9 cellular contexts compared by ENCODE assay signal in genomic region chr6:11009353-11009752, GRCh38. TPM values are rescaled to one million over a fixed set of nuclear protein-coding genes. Genes with fewer than 3 reads are reported as not detected.
DNase-seq lines count a peak whose midpoint lies in the region; ATAC-seq, FAIRE-seq and TF ChIP-seq lines count a peak whose summit lies in the region.
"Had no signal": no experiment of that assay in that cellular context is flagged by ENCODE, and none has a peak within 500 bp of the region (broad histone marks: within the 10 kb centered on the region; RNA-seq: fewer than 3 reads in every experiment).

No MANE protein-coding gene starts in this region.

- H4K20me1 ChIP-seq in GM12878 (ENCODE audit: control insufficient read depth, insufficient read depth) (no peaks in the 10 kb centered on the region), smooth muscle cell (ENCODE audit: low read depth) (no peaks in the 10 kb centered on the region)

- intact Hi-C loops in GM12878 (cut with micrococcal nuclease; ENCODE audit: unreplicated experiment) = no loop called here

- WGBS in GM12878 (ENCODE audit: insufficient coverage, insufficient replicate concordance, low lambda C conversion rate, missing lambda C conversion rate) = 38% methylated on average over 6 of the region's 6 CpGs
- WGBS in smooth muscle cell (ENCODE audit: low lambda C conversion rate) = 31% methylated on average over 6 of the region's 6 CpGs

- no TSS peak for BruUV-seq in GM12878 (replicated peaks; lab: Mats Ljungman, UMichigan)

- H3K9ac ChIP-seq in GM12878 (ENCODE audit: control insufficient read depth, insufficient read depth, low read length) = no peak overlapping the region
- H3K9ac ChIP-seq in smooth muscle cell (ENCODE audit: low read depth) = no peak overlapping the region

- no peak for FAIRE-seq in GM12878 (lab: Jason Lieb, UNC)

- POLR2A ChIA-PET in GM12878 (lab: Charles Lee) = no interaction called here
- POLR2A ChIA-PET in activated CD4-positive, alpha-beta T cell treated with anti-CD3 and anti-CD28 coated beads, Interleukin-2, amount 10 ng/mL, durations not matched to agents 7 days and 5 days (lab: Charles Lee) = no interaction called here

- H3K27me3 ChIP-seq in GM12878 (replicated peaks in 1 of 2; ENCODE audit: control insufficient read depth in 2 of 2, insufficient read depth in 2 of 2, low read length in 1 of 2) (no peaks in the 10 kb centered on the region), smooth muscle cell (ENCODE audit: low read depth) (no peaks in the 10 kb centered on the region)

- H3K4me1 ChIP-seq in GM12878 (ENCODE audit: control insufficient read depth, insufficient read depth, low read length) = peaks cover 11% of the 10 kb centered on the region
- H3K4me1 ChIP-seq in smooth muscle cell (ENCODE audit: low read depth) = peaks cover 43% of the 10 kb centered on the region

- ATAC-seq in GM19043 (IDR thresholded peaks at IDR 0.05; ENCODE audit: low read depth, unreplicated experiment) (peak; percentile 77), HG03280 (IDR thresholded peaks at IDR 0.05; ENCODE audit: unreplicated experiment) (peak; percentile 57), GM12878 (peak; percentile 83)

- no peak overlapping the region for H3K4me3 Mint-ChIP-seq in activated CD4-positive, alpha-beta T cell treated with anti-CD3 and anti-CD28 coated beads, Interleukin-2, amount 10 ng/mL, durations not matched to agents 7 days and 5 days

- H3K27me3 Mint-ChIP-seq in activated CD4-positive, alpha-beta T cell treated with anti-CD3 and anti-CD28 coated beads, Interleukin-2, amount 10 ng/mL, durations not matched to agents 7 days and 5 days = peaks cover 16% of the 10 kb centered on the region

- H3K27ac ChIP-seq in GM12878 (ENCODE audit: control insufficient read depth, insufficient read depth) (no peak overlapping the region), smooth muscle cell (ENCODE audit: low read depth) (peak overlapping the region; percentile 80)
- H3K27ac ChIP-seq: neutrophil had no signal

- in situ Hi-C loops in GM12878 (cut with MboI) = no loop called here

- SMC1A ChIA-PET in GM12878 (lab: Charles Lee; ENCODE audit: uncharacterized antibody, unreplicated experiment) = no interaction called here

- CTCF ChIA-PET in GM12878 (lab: Yijun Ruan, JAX) = interaction anchor here (1.1 kb wide), 1 partner anchor 55 kb away, joined by 5 read pairs; no protein-coding TSS in a partner anchor
- CTCF ChIA-PET in activated CD4-positive, alpha-beta T cell treated with anti-CD3 and anti-CD28 coated beads, Interleukin-2, amount 10 ng/mL, durations not matched to agents 7 days and 5 days (lab: Charles Lee) = no interaction called here

- RAD21 ChIA-PET in GM12878 (lab: Charles Lee; ENCODE audit: unreplicated experiment) = no interaction called here

- TF ChIP-seq EP300 in GM12878 (IDR thresholded peaks at IDR 0.05; ENCODE audit: borderline replicate concordance in 1 of 2, control insufficient read depth in 1 of 2, low read depth in 2 of 2, low read length in 2 of 2) = no peak

- no peak for TF ChIP-seq POLR2A in GM12878 (IDR thresholded peaks at IDR 0.05; ENCODE audit: low read depth, low read length)

- no peak for TF ChIP-seq RAD21 in GM12878 (IDR thresholded peaks at IDR 0.05; ENCODE audit: insufficient read depth, low read depth, low read length)

- H3K4me2 ChIP-seq in GM12878 (ENCODE audit: control insufficient read depth, insufficient read depth) (no peak overlapping the region), smooth muscle cell (peak overlapping the region; percentile 57)

- H3K4me1 Mint-ChIP-seq in activated CD4-positive, alpha-beta T cell treated with anti-CD3 and anti-CD28 coated beads, Interleukin-2, amount 10 ng/mL, durations not matched to agents 7 days and 5 days = no peaks in the 10 kb centered on the region

- no peaks in the 10 kb centered on the region for H3K9me3 ChIP-seq in GM12878 (replicated peaks; ENCODE audit: control insufficient read depth, insufficient read depth, low read length)
- no peaks in the 10 kb centered on the region for H3K9me3 ChIP-seq in smooth muscle cell (replicated peaks; ENCODE audit: low read depth)
- H3K9me3 ChIP-seq: neutrophil had no signal

- no peaks in the 10 kb centered on the region for H3K79me2 ChIP-seq in GM12878 (ENCODE audit: control insufficient read depth, insufficient read depth, low read length)
- no peaks in the 10 kb centered on the region for H3K79me2 ChIP-seq in smooth muscle cell (ENCODE audit: low read depth)

- no peak overlapping the region for H3K27ac Mint-ChIP-seq in activated CD4-positive, alpha-beta T cell treated with anti-CD3 and anti-CD28 coated beads, Interleukin-2, amount 10 ng/mL, durations not matched to agents 7 days and 5 days

- no peaks in the 10 kb centered on the region for H3K36me3 Mint-ChIP-seq in activated CD4-positive, alpha-beta T cell treated with anti-CD3 and anti-CD28 coated beads, Interleukin-2, amount 10 ng/mL, durations not matched to agents 7 days and 5 days (ENCODE audit: low read depth)

- H3F3A ChIP-seq in smooth muscle cell (ENCODE audit: low read depth) = peaks cover 26% of the 10 kb centered on the region

- H2AFZ ChIP-seq in GM12878 (ENCODE audit: control insufficient read depth, low read depth, low read length) = no peak overlapping the region
- no peak overlapping the region for H2AFZ ChIP-seq in smooth muscle cell (ENCODE audit: low read depth)

- H3K9me3 Mint-ChIP-seq in activated CD4-positive, alpha-beta T cell treated with anti-CD3 and anti-CD28 coated beads, Interleukin-2, amount 10 ng/mL, durations not matched to agents 7 days and 5 days = no peaks in the 10 kb centered on the region

- DNase-seq in GM12878 (ENCODE audit: low read depth, low spot score) (no peak), smooth muscle cell (lab: John Stamatoyannopoulos, UW; ENCODE audit: unreplicated experiment) (no peak), NCI-H2227 (lab: John Stamatoyannopoulos, UW; ENCODE audit: unreplicated experiment) (no peak), NCI-H1092 treated with DMSO at 0.1 percent for 48 hours (lab: John Stamatoyannopoulos, UW) (no peak)
- no peak for DNase-seq in activated CD4-positive, alpha-beta T cell treated with anti-CD3 and anti-CD28 coated beads, Interleukin-2, amount 10 ng/mL, durations not matched to agents 7 days and 5 days

- no peaks in the 10 kb centered on the region for H3K36me3 ChIP-seq in GM12878 (ENCODE audit: control insufficient read depth in 2 of 2, insufficient read depth in 2 of 2, low read length in 1 of 2)
- H3K36me3 ChIP-seq in smooth muscle cell (ENCODE audit: low read depth) = no peaks in the 10 kb centered on the region
- H3K36me3 ChIP-seq: neutrophil had no signal

- TF ChIP-seq CTCF in GM12878 (IDR thresholded peaks at IDR 0.05 in 2 of 3, conservative IDR thresholded peaks at IDR 0.05 in 1 of 3; ENCODE audit: control insufficient read depth in 2 of 3, extremely low read depth in 1 of 3, insufficient read depth in 1 of 3, low read depth in 3 of 3, low read length in 3 of 3) = no peak
- TF ChIP-seq CTCF in smooth muscle cell (IDR thresholded peaks at IDR 0.05; ENCODE audit: borderline replicate concordance, insufficient read depth, poor library complexity, severe bottlenecking) = no peak

- no peak overlapping the region for H3K4me3 ChIP-seq in GM12878
- no peak overlapping the region for H3K4me3 ChIP-seq in smooth muscle cell

TF ChIP-seq in GM12878, 131 proteins besides CTCF, POLR2A, EP300 and RAD21 (continues in another document):
- TF ChIP-seq EED (IDR thresholded peaks at IDR 0.05; ENCODE audit: low read depth) (peak; percentile 78), MEF2A (IDR thresholded peaks at IDR 0.05; ENCODE audit: insufficient read depth, low read depth, low read length) (peak; percentile 87), RUNX3 (IDR thresholded peaks at IDR 0.05; ENCODE audit: low read length) (peak; percentile 80), IKZF2 (IDR thresholded peaks at IDR 0.05) (peak; percentile 29 to 61; a peak in 3 of 4 replicates)

RNA-seq across cellular contexts. Expression of gene ELOVL2, which starts 34.8 kb away (rescaled TPM):
- total RNA-seq in GM12878 (2013; cell fraction: nucleolus; rRNA removed) = not detected in 2 replicates
- total RNA-seq in GM12878 (2014; rRNA removed) (not detected in 2 replicates), GM12878 (2014; rRNA removed; fragmentation: Illumina TruSeq; extraction: Trizol) (not detected in 2 replicates), GM12878 (2021) (not detected in 2 replicates), smooth muscle cell (28.9 and 31.4 TPM in 2 replicates)
- polyA plus RNA-seq in GM12878 (2011; ENCODE audit: low read depth) = not detected
- polyA plus RNA-seq in GM12878 (2011; rRNA removed) (0.03 TPM in 1 of 2 replicates, not detected in the other), GM12878 (2014; fragmentation: Illumina TruSeq; extraction: Trizol) (0.01 TPM in 1 of 2 replicates, not detected in the other), GM12878 (2014; fragmentation: Nextera tagmentation; extraction: Ambion mirVana) (not detected), GM12878 (2014; rRNA removed) (not detected in 2 replicates), GM12878 (2016; fragmentation: Nextera tagmentation; extraction: Ambion mirVana) (not detected), smooth muscle cell (13.4 and 15.9 TPM in 2 replicates)
- not detected in 2 replicates for polyA plus RNA-seq in GM12878 (2011; cell fraction: cytosol; rRNA removed)
- polyA plus RNA-seq in GM12878 (2011; cell fraction: nucleus; rRNA removed) = not detected in 2 replicates
- 0.03 TPM in 1 of 2 replicates, not detected in the other for polyA plus RNA-seq in GM12878 (2012)
- not detected in 2 replicates for polyA minus RNA-seq in GM12878 (2011; rRNA and poly(A)+ RNA removed)
- not detected in 2 replicates for polyA minus RNA-seq in GM12878 (2011; cell fraction: cytosol; rRNA and poly(A)+ RNA removed)
- not detected in 2 replicates for polyA minus RNA-seq in GM12878 (2011; cell fraction: nucleus; rRNA and poly(A)+ RNA removed)
- total RNA-seq in activated CD4-positive, alpha-beta T cell treated with anti-CD3 and anti-CD28 coated beads, Interleukin-2, amount 10 ng/mL, durations not matched to agents 7 days and 5 days = not detected
- total RNA-seq: glomerular endothelial cell had no signal

Comparison
In these comparisons a context has a peak if more than half of its experiments do, and no peak if none do; other contexts are left out.
1. RNA of gene ELOVL2, which starts 34.8 kb away (total RNA-seq): 28.9 to 31.4 TPM in smooth muscle cell; not detected in activated CD4-positive, alpha-beta T cell treated with anti-CD3 and anti-CD28 coated beads, Interleukin-2, amount 10 ng/mL, durations not matched to agents 7 days and 5 days and not detected in GM12878; every median in the first group is over 10 times any median in the second.
2. Peak in every context shown above with its lines, with median percentiles within 50 percentile points of each other: ATAC-seq.